ENCODE assay signal across 2 cellular contexts in the genomic region with DNA sequence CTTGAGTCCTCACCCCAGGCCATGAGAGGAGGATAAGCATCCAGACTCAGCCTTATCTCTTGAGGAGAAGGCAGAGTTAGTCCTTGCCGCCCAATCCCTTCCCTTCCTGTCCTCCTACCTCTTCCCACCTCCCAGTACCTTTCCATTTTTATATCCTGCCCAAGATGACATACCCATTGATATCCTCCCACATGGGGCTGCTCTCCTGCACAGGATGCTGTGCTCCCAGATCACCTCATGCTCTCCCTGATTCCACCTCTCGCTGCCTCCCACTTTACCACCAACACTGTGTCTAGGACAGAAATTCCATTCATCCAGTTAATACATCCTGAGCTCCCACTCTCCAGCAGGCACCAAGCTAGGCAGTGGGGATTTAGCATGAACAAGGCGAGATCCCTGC.
TF ChIP-seq lines count a peak whose summit lies in the region.

No MANE protein-coding gene starts in this region.

TF ChIP-seq in HepG2, 621 proteins besides CTCF, POLR2A, EP300 and RAD21 (continued from another document):
- TF ChIP-seq ZBTB39 (CRISPR knock-in tag; IDR thresholded peaks at IDR 0.05): no peak

TF ChIP-seq in WTC11, 78 proteins besides CTCF, POLR2A, EP300 and RAD21 (continued from another document):
- TF ChIP-seq, protein P1, sequence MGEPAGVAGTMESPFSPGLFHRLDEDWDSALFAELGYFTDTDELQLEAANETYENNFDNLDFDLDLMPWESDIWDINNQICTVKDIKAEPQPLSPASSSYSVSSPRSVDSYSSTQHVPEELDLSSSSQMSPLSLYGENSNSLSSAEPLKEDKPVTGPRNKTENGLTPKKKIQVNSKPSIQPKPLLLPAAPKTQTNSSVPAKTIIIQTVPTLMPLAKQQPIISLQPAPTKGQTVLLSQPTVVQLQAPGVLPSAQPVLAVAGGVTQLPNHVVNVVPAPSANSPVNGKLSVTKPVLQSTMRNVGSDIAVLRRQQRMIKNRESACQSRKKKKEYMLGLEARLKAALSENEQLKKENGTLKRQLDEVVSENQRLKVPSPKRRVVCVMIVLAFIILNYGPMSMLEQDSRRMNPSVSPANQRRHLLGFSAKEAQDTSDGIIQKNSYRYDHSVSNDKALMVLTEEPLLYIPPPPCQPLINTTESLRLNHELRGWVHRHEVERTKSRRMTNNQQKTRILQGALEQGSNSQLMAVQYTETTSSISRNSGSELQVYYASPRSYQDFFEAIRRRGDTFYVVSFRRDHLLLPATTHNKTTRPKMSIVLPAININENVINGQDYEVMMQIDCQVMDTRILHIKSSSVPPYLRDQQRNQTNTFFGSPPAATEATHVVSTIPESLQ (CRISPR knock-in tag; IDR thresholded peaks at IDR 0.05): no peak
- TF ChIP-seq, protein P2, sequence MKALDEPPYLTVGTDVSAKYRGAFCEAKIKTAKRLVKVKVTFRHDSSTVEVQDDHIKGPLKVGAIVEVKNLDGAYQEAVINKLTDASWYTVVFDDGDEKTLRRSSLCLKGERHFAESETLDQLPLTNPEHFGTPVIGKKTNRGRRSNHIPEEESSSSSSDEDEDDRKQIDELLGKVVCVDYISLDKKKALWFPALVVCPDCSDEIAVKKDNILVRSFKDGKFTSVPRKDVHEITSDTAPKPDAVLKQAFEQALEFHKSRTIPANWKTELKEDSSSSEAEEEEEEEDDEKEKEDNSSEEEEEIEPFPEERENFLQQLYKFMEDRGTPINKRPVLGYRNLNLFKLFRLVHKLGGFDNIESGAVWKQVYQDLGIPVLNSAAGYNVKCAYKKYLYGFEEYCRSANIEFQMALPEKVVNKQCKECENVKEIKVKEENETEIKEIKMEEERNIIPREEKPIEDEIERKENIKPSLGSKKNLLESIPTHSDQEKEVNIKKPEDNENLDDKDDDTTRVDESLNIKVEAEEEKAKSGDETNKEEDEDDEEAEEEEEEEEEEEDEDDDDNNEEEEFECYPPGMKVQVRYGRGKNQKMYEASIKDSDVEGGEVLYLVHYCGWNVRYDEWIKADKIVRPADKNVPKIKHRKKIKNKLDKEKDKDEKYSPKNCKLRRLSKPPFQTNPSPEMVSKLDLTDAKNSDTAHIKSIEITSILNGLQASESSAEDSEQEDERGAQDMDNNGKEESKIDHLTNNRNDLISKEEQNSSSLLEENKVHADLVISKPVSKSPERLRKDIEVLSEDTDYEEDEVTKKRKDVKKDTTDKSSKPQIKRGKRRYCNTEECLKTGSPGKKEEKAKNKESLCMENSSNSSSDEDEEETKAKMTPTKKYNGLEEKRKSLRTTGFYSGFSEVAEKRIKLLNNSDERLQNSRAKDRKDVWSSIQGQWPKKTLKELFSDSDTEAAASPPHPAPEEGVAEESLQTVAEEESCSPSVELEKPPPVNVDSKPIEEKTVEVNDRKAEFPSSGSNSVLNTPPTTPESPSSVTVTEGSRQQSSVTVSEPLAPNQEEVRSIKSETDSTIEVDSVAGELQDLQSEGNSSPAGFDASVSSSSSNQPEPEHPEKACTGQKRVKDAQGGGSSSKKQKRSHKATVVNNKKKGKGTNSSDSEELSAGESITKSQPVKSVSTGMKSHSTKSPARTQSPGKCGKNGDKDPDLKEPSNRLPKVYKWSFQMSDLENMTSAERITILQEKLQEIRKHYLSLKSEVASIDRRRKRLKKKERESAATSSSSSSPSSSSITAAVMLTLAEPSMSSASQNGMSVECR (CRISPR knock-in tag; IDR thresholded peaks at IDR 0.05; ENCODE audit: borderline replicate concordance): no peak
TF ChIP-seq in WTC11: peak in this region for 0.
